8 cellular contexts compared by ENCODE assay signal in the genomic region with DNA sequence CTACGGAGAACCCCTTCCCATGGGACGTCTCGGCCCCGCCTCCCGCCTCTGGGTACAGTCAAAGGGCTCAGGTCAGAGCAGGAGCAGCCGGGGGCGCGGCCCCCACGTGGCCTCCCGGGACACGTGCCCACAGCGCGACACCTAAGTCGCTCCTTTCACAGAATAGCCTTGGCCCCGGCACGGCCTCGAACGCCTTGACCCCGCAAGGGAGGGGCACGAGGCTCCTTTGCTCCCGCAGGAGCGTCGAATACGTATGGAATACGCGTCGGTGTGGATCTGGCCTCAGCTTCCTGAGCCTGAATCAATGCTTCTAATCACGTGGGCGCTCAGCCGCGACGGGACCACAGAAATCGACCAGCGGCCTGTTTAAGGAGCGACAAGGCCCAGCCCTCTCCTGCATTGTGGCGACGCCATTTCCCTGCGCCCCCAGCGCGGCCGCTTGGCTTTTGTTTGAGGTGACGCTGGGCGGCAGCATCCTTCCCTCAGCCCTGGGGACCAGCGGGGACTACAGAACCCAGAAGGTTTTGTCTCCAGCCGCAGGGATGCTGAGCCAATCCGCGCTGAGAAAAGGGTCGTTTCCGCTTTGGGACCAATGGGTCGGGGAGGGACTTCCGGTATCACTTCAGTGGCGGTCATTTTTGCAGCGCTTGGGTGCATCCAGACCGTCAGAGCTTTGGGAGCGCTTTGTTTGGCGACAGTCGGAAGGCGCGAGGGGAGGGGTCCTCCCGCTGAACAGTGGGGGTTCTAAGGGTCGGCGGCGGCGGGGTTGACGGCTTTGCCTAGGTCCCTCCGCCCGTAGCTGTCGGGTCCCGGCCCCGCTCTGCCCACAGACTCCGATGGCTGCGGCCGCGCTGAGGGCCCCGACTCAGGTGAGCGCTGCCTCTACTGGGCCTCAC. TPM values are rescaled to one million over a fixed set of nuclear protein-coding genes. Genes with fewer than 3 reads are reported as not detected.
A peak's percentile ranks its signal among the peaks of the same experiment; 100 is the strongest.
DNase-seq lines count a peak whose midpoint lies in the region; ATAC-seq lines count a peak whose summit lies in the region.

A gene (plus strand): TSS at position 625 of the 896 bp plus-strand sequence. CDS start 212 bp downstream, at position 837.

- DNase-seq in DMS 273 (lab: John Stamatoyannopoulos, UW; ENCODE audit: unreplicated experiment) (peak; percentile 96), NCI-H1436 (lab: John Stamatoyannopoulos, UW) (peak; percentile 94), dedifferentiated amniotic fluid mesenchymal stem cell (ENCODE audit: extremely low spot score) (peak; percentile 92), kidney tubule cell (ENCODE audit: low spot score) (peak; percentile 80)
- peak; percentile 94 for DNase-seq in activated CD4-positive, alpha-beta T cell treated with anti-CD3 and anti-CD28 coated beads, Interleukin-2, amount 10 ng/mL, durations not matched to agents 24 days and 14 days
- peak; percentile 68 to 76 for DNase-seq in stimulated activated CD4-positive, alpha-beta T cell treated with anti-CD3 and anti-CD28 coated beads, Interleukin-15, amount 100 ng/mL, for 1 hour (ENCODE audit: low read depth in 1 of 2, low spot score in 1 of 2)

- H3K9me3 Mint-ChIP-seq in activated CD4-positive, alpha-beta T cell treated with anti-CD3 and anti-CD28 coated beads, Interleukin-2, amount 10 ng/mL, durations not matched to agents 24 days and 14 days, result peaks cover 40% of the 10 kb centered on the region

- peaks cover 49% of the 10 kb centered on the region for H3K36me3 Mint-ChIP-seq in activated CD4-positive, alpha-beta T cell treated with anti-CD3 and anti-CD28 coated beads, Interleukin-2, amount 10 ng/mL, durations not matched to agents 24 days and 14 days (ENCODE audit: low read depth)

- peak within 1 kb of the TSS; percentile 92 for H3K4me3 Mint-ChIP-seq in activated CD4-positive, alpha-beta T cell treated with anti-CD3 and anti-CD28 coated beads, Interleukin-2, amount 10 ng/mL, durations not matched to agents 24 days and 14 days

- intact Hi-C loops in activated CD4-positive, alpha-beta T cell treated with anti-CD3 and anti-CD28 coated beads, Interleukin-2, amount 10 ng/mL, durations not matched to agents 24 days and 14 days (cut with micrococcal nuclease), result loop anchor here (1.0 to 5.0 kb wide), 2 partner anchors 16 to 171 kb away; a partner anchor contains a TSS

- no peaks in the 10 kb centered on the region for H3K27me3 Mint-ChIP-seq in activated CD4-positive, alpha-beta T cell treated with anti-CD3 and anti-CD28 coated beads, Interleukin-2, amount 10 ng/mL, durations not matched to agents 24 days and 14 days

- peak; percentile 81 for ATAC-seq in GM21717 (IDR thresholded peaks at IDR 0.05; ENCODE audit: unreplicated experiment)
- no peak for ATAC-seq in GM18870 (IDR thresholded peaks at IDR 0.05; ENCODE audit: unreplicated experiment)

- peak within 1 kb of the TSS; percentile 72 for H3K27ac Mint-ChIP-seq in activated CD4-positive, alpha-beta T cell treated with anti-CD3 and anti-CD28 coated beads, Interleukin-2, amount 10 ng/mL, durations not matched to agents 24 days and 14 days

- H3K4me1 Mint-ChIP-seq in activated CD4-positive, alpha-beta T cell treated with anti-CD3 and anti-CD28 coated beads, Interleukin-2, amount 10 ng/mL, durations not matched to agents 24 days and 14 days, result peaks cover 16% of the 10 kb centered on the region

RNA-seq across cellular contexts. Expression of the gene that starts here (rescaled TPM):
- total RNA-seq in activated CD4-positive, alpha-beta T cell treated with anti-CD3 and anti-CD28 coated beads, Interleukin-2, amount 10 ng/mL, durations not matched to agents 24 days and 14 days, result 2.8 and 4.1 TPM in 2 replicates
